Comparison of ENCODE assay signal across 23 cellular contexts in the genomic region with DNA sequence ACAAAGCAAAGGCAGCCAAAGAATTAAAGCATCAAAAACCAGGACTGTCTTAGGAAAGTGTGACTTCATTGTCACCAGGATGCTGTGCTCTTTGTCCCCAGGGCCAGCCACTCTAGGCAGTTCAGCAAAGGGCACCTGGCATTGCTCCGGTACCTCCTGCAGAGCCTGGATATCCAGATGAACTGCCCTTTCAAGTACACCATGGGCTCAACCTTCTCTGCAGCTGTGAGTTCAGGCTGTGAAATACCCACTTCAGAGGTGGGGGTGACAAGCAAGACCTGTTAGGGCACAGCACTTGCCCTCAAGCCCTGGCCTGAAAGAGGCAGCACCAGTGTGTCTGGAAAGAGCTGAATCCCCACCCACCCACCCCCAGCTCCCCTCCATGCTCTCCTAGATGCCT.
"Had no signal": no experiment of that assay in that cellular context is flagged by ENCODE, and none has a peak within 500 bp of the region (broad histone marks: within the 10 kb centered on the region; RNA-seq: fewer than 3 reads in every experiment).

No MANE protein-coding gene starts in this region.

- H3K4me1 Mint-ChIP-seq: activated CD4-positive, alpha-beta T cell treated with anti-CD3 and anti-CD28 coated beads, Interleukin-2, amount 10 ng/mL, durations not matched to agents 7 days and 5 days; natural killer cell had no signal

- H3K4me1 ChIP-seq: adrenal gland, ascending aorta, left lung, transverse colon, vagina had no signal

- DNase-seq: activated CD4-positive, alpha-beta T cell treated with anti-CD3 and anti-CD28 coated beads, Interleukin-2, amount 10 ng/mL, durations not matched to agents 7 days and 5 days; activated CD4-positive, CD25-positive, alpha-beta regulatory T cell treated with anti-CD3 and anti-CD28 coated beads, Interleukin-2, amount 50 U/mL, for 72 hours; activated CD8-positive, alpha-beta T cell treated with anti-CD3 and anti-CD28 coated beads for 36 hours; activated T-cell treated with anti-CD3 and anti-CD28 coated beads, Interleukin-2, amount 50 U/mL, for 24 hours; brain microvascular endothelial cell; central memory CD4-positive, alpha-beta T cell; heart left ventricle; kidney; left lung; natural killer cell; retina; stimulated activated CD4-positive, alpha-beta T cell treated with anti-CD3 and anti-CD28 coated beads, Interleukin-2, amount 100 ng/mL, for 48 hours; stimulated activated CD8-positive, alpha-beta memory T cell treated with anti-CD3 and anti-CD28 coated beads, Interleukin-4, amount 100 ng/mL, for 48 hours; stimulated activated naive B cell treated with anti-CD40 and anti-IgM and Interleukin-4, amounts not matched to agents 10 μg/mL and 1 μg/mL and 100 μg/mL, for 72 hours; transverse colon; WERI-Rb-1 had no signal

- H3K27me3 Mint-ChIP-seq: activated CD4-positive, alpha-beta T cell treated with anti-CD3 and anti-CD28 coated beads, Interleukin-2, amount 10 ng/mL, durations not matched to agents 7 days and 5 days; activated CD8-positive, alpha-beta T cell treated with anti-CD3 and anti-CD28 coated beads for 36 hours; activated naive CD8-positive, alpha-beta T cell; activated T-cell treated with anti-CD3 and anti-CD28 coated beads, Interleukin-2, amount 50 U/mL, for 24 hours; activated T-helper 17 cell treated with anti-CD3 and anti-CD28 coated beads, Interleukin-2, amount 50 U/mL, for 72 hours; progenitor cell of endocrine pancreas; stimulated activated naive B cell treated with anti-CD40 and anti-IgM and Interleukin-4, amounts not matched to agents 10 μg/mL and 1 μg/mL and 100 μg/mL, for 72 hours had no signal

- H3K27ac Mint-ChIP-seq: activated CD4-positive, alpha-beta T cell treated with anti-CD3 and anti-CD28 coated beads, Interleukin-2, amount 10 ng/mL, durations not matched to agents 7 days and 5 days; activated CD8-positive, alpha-beta T cell treated with anti-CD3 and anti-CD28 coated beads for 36 hours; activated naive CD8-positive, alpha-beta T cell; activated T-cell treated with anti-CD3 and anti-CD28 coated beads, Interleukin-2, amount 50 U/mL, for 24 hours; natural killer cell; stimulated activated naive B cell treated with anti-CD40 and anti-IgM and Interleukin-4, amounts not matched to agents 10 μg/mL and 1 μg/mL and 100 μg/mL, for 72 hours had no signal

- H3K4me3 Mint-ChIP-seq: activated CD4-positive, alpha-beta T cell treated with anti-CD3 and anti-CD28 coated beads, Interleukin-2, amount 10 ng/mL, durations not matched to agents 7 days and 5 days; activated CD8-positive, alpha-beta T cell treated with anti-CD3 and anti-CD28 coated beads for 36 hours; activated naive CD8-positive, alpha-beta T cell; activated T-cell treated with anti-CD3 and anti-CD28 coated beads, Interleukin-2, amount 50 U/mL, for 24 hours; activated T-helper 17 cell treated with anti-CD3 and anti-CD28 coated beads, Interleukin-2, amount 50 U/mL, for 72 hours; natural killer cell; stimulated activated naive B cell treated with anti-CD40 and anti-IgM and Interleukin-4, amounts not matched to agents 10 μg/mL and 1 μg/mL and 100 μg/mL, for 72 hours had no signal

- H3K27ac ChIP-seq: ascending aorta, brain microvascular endothelial cell, heart left ventricle, left lung, transverse colon, vagina, WERI-Rb-1 had no signal

- H3K4me3 ChIP-seq: adrenal gland, ascending aorta, heart left ventricle, left lung, lung, transverse colon, vagina had no signal

- H3K27me3 ChIP-seq: adrenal gland, ascending aorta, brain microvascular endothelial cell, heart left ventricle, left lung, transverse colon, vagina had no signal

- ATAC-seq: activated CD8-positive, alpha-beta T cell treated with anti-CD3 and anti-CD28 coated beads for 36 hours; activated T-helper 17 cell treated with anti-CD3 and anti-CD28 coated beads, Interleukin-2, amount 50 U/mL, for 72 hours; heart left ventricle; left lung; natural killer cell; stimulated activated naive B cell treated with anti-CD40 and anti-IgM and Interleukin-4, amounts not matched to agents 10 μg/mL and 1 μg/mL and 100 μg/mL, for 72 hours had no signal
